13 cellular contexts compared by ENCODE assay signal in the genomic region with DNA sequence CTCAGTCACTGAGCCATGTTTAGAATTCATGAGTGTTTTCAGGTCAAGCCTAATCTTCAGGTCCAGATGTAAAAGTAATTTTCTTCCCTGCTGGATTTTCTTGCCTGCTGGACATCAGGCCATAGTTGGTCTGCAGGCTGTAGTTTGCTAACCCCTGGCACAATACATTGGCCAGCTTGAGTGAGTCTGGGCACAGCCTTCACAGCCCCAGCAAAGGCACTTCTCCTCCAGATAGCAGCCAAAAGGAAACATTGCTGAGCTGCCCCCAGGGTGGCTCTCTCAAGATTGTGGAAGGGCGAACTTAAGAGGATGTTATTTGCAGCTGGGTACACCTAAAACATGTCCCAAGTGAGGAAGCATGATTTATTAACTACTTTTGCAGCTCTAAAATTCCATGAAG.
A peak's percentile ranks its signal among the peaks of the same experiment; 100 is the strongest.
DNase-seq lines count a peak whose midpoint lies in the region; ATAC-seq and TF ChIP-seq lines count a peak whose summit lies in the region.
"Had no signal": no experiment of that assay in that cellular context is flagged by ENCODE, and none has a peak within 500 bp of the region (broad histone marks: within the 10 kb centered on the region; RNA-seq: fewer than 3 reads in every experiment).

No MANE protein-coding gene starts in this region.

- DNase-seq in cardiac muscle cell (ENCODE audit: low read depth in 1 of 2, low spot score in 1 of 2) (no peak), right cardiac atrium (no peak), esophagus muscularis mucosa (ENCODE audit: extremely low spot score) (peak; percentile 21), medulla oblongata (ENCODE audit: extremely low spot score) (peak; percentile 15), T-helper 2 cell (no peak)
- DNase-seq: C1 segment of cervical spinal cord; Calu3; CD4-positive, alpha-beta T cell; DMS 273 treated with DMSO at 0.1 percent for 48 hours; GOT3 had no signal

- no peaks in the 10 kb centered on the region for H3K27me3 ChIP-seq in cardiac muscle cell
- H3K27me3 ChIP-seq in right cardiac atrium (ENCODE audit: control insufficient read depth, insufficient read depth) = no peaks in the 10 kb centered on the region
- no peaks in the 10 kb centered on the region for H3K27me3 ChIP-seq in esophagus muscularis mucosa

- H3K9me3 ChIP-seq in cardiac muscle cell (ENCODE audit: low read depth) (no peaks in the 10 kb centered on the region), right cardiac atrium (ENCODE audit: control insufficient read depth, low read length) (no peaks in the 10 kb centered on the region), esophagus muscularis mucosa (no peaks in the 10 kb centered on the region)
- H3K9me3 ChIP-seq: HAP-1 had no signal

- WGBS in right cardiac atrium = 64% methylated on average over 1 of the region's 1 CpG
- WGBS in esophagus muscularis mucosa = 79% methylated on average over 1 of the region's 1 CpG

- intact Hi-C loops in right cardiac atrium (cut with DNase I) (no loop called here), esophagus muscularis mucosa (cut with DNase I) (no loop called here)

- no peak overlapping the region for H3K4me3 ChIP-seq in cardiac muscle cell
- no peak overlapping the region for H3K4me3 ChIP-seq in right cardiac atrium (ENCODE audit: low read length)
- no peak overlapping the region for H3K4me3 ChIP-seq in esophagus muscularis mucosa
- H3K4me3 ChIP-seq: HAP-1 had no signal

- no peak for TF ChIP-seq POLR2A in esophagus muscularis mucosa (IDR thresholded peaks at IDR 0.05; ENCODE audit: low read depth)

- H3K27ac ChIP-seq in cardiac muscle cell (peak overlapping the region; percentile 8), right cardiac atrium (ENCODE audit: low read length) (no peak overlapping the region), esophagus muscularis mucosa (replicated peaks in 1 of 4) (no peak overlapping the region)

- TF ChIP-seq CTCF in cardiac muscle cell (IDR thresholded peaks at IDR 0.05; ENCODE audit: low read depth, low read length) = no peak
- TF ChIP-seq CTCF in esophagus muscularis mucosa (IDR thresholded peaks at IDR 0.05) = no peak

- ATAC-seq in right cardiac atrium = no peak
- ATAC-seq in HG03175 (IDR thresholded peaks at IDR 0.05; ENCODE audit: unreplicated experiment) = no peak
- no peak for ATAC-seq in GM21723 (IDR thresholded peaks at IDR 0.05; ENCODE audit: unreplicated experiment)

- H3K36me3 ChIP-seq in cardiac muscle cell (peaks cover 25% of the 10 kb centered on the region), esophagus muscularis mucosa (peaks cover 10 to 73% (median 55%) of the 10 kb centered on the region in 4 donors)

- H3K4me1 ChIP-seq in cardiac muscle cell (ENCODE audit: low read depth) (peaks cover 9% of the 10 kb centered on the region), right cardiac atrium (ENCODE audit: control insufficient read depth, insufficient read depth, low read length) (peaks cover 5% of the 10 kb centered on the region), esophagus muscularis mucosa (no peaks in the 10 kb centered on the region)
- H3K4me1 ChIP-seq: HAP-1 had no signal

- TF ChIP-seq EP300 in esophagus muscularis mucosa (IDR thresholded peaks at IDR 0.05) = no peak

Comparison
In these comparisons a context has a peak if more than half of its experiments do, and no peak if none do; other contexts are left out.
1. DNase-seq: peak in esophagus muscularis mucosa (single experiment) and medulla oblongata (single experiment); none in cardiac muscle cell (0 of 2), right cardiac atrium (0 of 3) and T-helper 2 cell (0 of 5).